Comparison of ENCODE assay signal across 17 cellular contexts in genomic region chr7:4841836-4842235, GRCh38. TPM values are rescaled to one million over a fixed set of nuclear protein-coding genes. Genes with fewer than 3 reads are reported as not detected.
DNase-seq lines count a peak whose midpoint lies in the region; ATAC-seq and TF ChIP-seq lines count a peak whose summit lies in the region.
"Had no signal": no experiment of that assay in that cellular context is flagged by ENCODE, and none has a peak within 500 bp of the region (broad histone marks: within the 10 kb centered on the region; RNA-seq: fewer than 3 reads in every experiment).

No MANE protein-coding gene starts in this region.

- ATAC-seq in heart right ventricle: no peak
- no peak for ATAC-seq in upper lobe of right lung
- no peak for ATAC-seq in stimulated activated naive B cell treated with anti-CD40 and anti-IgM and Interleukin-4, amounts not matched to agents 10 μg/mL and 1 μg/mL and 100 μg/mL, for 72 hours (replicated peaks)

- no peak overlapping the region for H3K4me3 ChIP-seq in heart right ventricle
- no peak overlapping the region for H3K4me3 ChIP-seq in coronary artery
- no peak overlapping the region for H3K4me3 ChIP-seq in neural progenitor cell
- H3K4me3 ChIP-seq in upper lobe of right lung: no peak overlapping the region
- H3K4me3 ChIP-seq: GM23248 had no signal

- H3K4me1 Mint-ChIP-seq in neural progenitor cell: peaks cover 19% of the 10 kb centered on the region
- H3K4me1 Mint-ChIP-seq in activated naive CD4-positive, alpha-beta T cell treated with anti-CD3 and anti-CD28 coated beads, Interleukin-2, amount 10 ng/mL, durations not matched to agents 7 days and 5 days: no peaks in the 10 kb centered on the region
- peaks cover 2 to 8% of the 10 kb centered on the region in 2 donors for H3K4me1 Mint-ChIP-seq in stimulated activated naive B cell treated with anti-CD40 and anti-IgM and Interleukin-4, amounts not matched to agents 10 μg/mL and 1 μg/mL and 100 μg/mL, for 72 hours

- H3K27ac Mint-ChIP-seq in neural progenitor cell: peak overlapping the region; percentile 74
- no peak overlapping the region for H3K27ac Mint-ChIP-seq in activated naive CD4-positive, alpha-beta T cell treated with anti-CD3 and anti-CD28 coated beads, Interleukin-2, amount 10 ng/mL, durations not matched to agents 7 days and 5 days
- H3K27ac Mint-ChIP-seq in stimulated activated naive B cell treated with anti-CD40 and anti-IgM and Interleukin-4, amounts not matched to agents 10 μg/mL and 1 μg/mL and 100 μg/mL, for 72 hours: no peak overlapping the region
- H3K27ac Mint-ChIP-seq: CD4-positive, alpha-beta T cell had no signal

- no peaks in the 10 kb centered on the region for H4K20me1 ChIP-seq in neural progenitor cell (ENCODE audit: low read depth)

- H3K79me2 ChIP-seq in neural progenitor cell (ENCODE audit: low read depth): no peaks in the 10 kb centered on the region

- H3K27me3 ChIP-seq in heart right ventricle (peaks cover 0 to 8% (median 0%) of the 10 kb centered on the region in 7 donors), neural progenitor cell (no peaks in the 10 kb centered on the region), upper lobe of right lung (no peaks in the 10 kb centered on the region)

- H3K4me3 Mint-ChIP-seq in neural progenitor cell: no peak overlapping the region
- H3K4me3 Mint-ChIP-seq in activated naive CD4-positive, alpha-beta T cell treated with anti-CD3 and anti-CD28 coated beads, Interleukin-2, amount 10 ng/mL, durations not matched to agents 7 days and 5 days: no peak overlapping the region
- H3K4me3 Mint-ChIP-seq in stimulated activated naive B cell treated with anti-CD40 and anti-IgM and Interleukin-4, amounts not matched to agents 10 μg/mL and 1 μg/mL and 100 μg/mL, for 72 hours: no peak overlapping the region
- H3K4me3 Mint-ChIP-seq: CD4-positive, alpha-beta T cell had no signal

- no peaks in the 10 kb centered on the region for H3K9me3 ChIP-seq in heart right ventricle
- H3K9me3 ChIP-seq in neural progenitor cell (ENCODE audit: low read depth): no peaks in the 10 kb centered on the region
- no peaks in the 10 kb centered on the region for H3K9me3 ChIP-seq in upper lobe of right lung

- intact Hi-C loops in cardiac septum (cut with DNase I) (no loop called here), heart right ventricle (cut with DNase I) (loop anchor here in 2 of 10 donors (10.0 kb wide), 1 partner anchor 243 kb away; no protein-coding TSS in a partner anchor), upper lobe of right lung (cut with DNase I) (no loop called here)

- peak; percentile 67 for DNase-seq in cardiac septum (ENCODE audit: low spot score)
- DNase-seq in heart right ventricle: no peak
- peak; percentile 43 for DNase-seq in coronary artery (ENCODE audit: low spot score)
- no peak for DNase-seq in neural progenitor cell (ENCODE audit: low spot score)
- no peak for DNase-seq in upper lobe of right lung
- no peak for DNase-seq in activated naive CD4-positive, alpha-beta T cell treated with anti-CD3 and anti-CD28 coated beads, Interleukin-2, amount 10 ng/mL, durations not matched to agents 7 days and 5 days
- DNase-seq in AG08395 (ENCODE audit: low spot score): no peak
- no peak for DNase-seq in stimulated activated naive B cell treated with anti-CD40 and anti-IgM and Interleukin-4, amounts not matched to agents 10 μg/mL and 1 μg/mL and 100 μg/mL, for 72 hours
- DNase-seq: C1 segment of cervical spinal cord; Calu3; CD4-positive, alpha-beta T cell; DMS 273 treated with DMSO at 0.1 percent for 48 hours; H7 had no signal

- H3F3A ChIP-seq in neural progenitor cell (ENCODE audit: low read depth): peaks cover 12% of the 10 kb centered on the region

- no peak overlapping the region for H2AFZ ChIP-seq in neural progenitor cell (replicated peaks)

- CTCF ChIA-PET in activated naive CD4-positive, alpha-beta T cell treated with anti-CD3 and anti-CD28 coated beads, Interleukin-2, amount 10 ng/mL, durations not matched to agents 7 days and 5 days (lab: Charles Lee): interaction anchor here (1.4 kb wide), 1 partner anchor 243 kb away, joined by 3 read pairs; no protein-coding TSS in a partner anchor

- no peaks in the 10 kb centered on the region for H3K9me3 Mint-ChIP-seq in neural progenitor cell
- no peaks in the 10 kb centered on the region for H3K9me3 Mint-ChIP-seq in activated naive CD4-positive, alpha-beta T cell treated with anti-CD3 and anti-CD28 coated beads, Interleukin-2, amount 10 ng/mL, durations not matched to agents 7 days and 5 days
- no peaks in the 10 kb centered on the region for H3K9me3 Mint-ChIP-seq in stimulated activated naive B cell treated with anti-CD40 and anti-IgM and Interleukin-4, amounts not matched to agents 10 μg/mL and 1 μg/mL and 100 μg/mL, for 72 hours
- H3K9me3 Mint-ChIP-seq: CD4-positive, alpha-beta T cell had no signal

- H3K4me2 ChIP-seq in neural progenitor cell: no peak overlapping the region

- H3K27ac ChIP-seq in heart right ventricle (peak overlapping the region in 3 of 10 donors; percentile 31 to 67 (median 60)), coronary artery (peak overlapping the region in 1 of 2 donors; percentile 20), neural progenitor cell (no peak overlapping the region), upper lobe of right lung (peak overlapping the region; percentile 49)
- H3K27ac ChIP-seq: 22Rv1, GM23248 had no signal

- H3K36me3 Mint-ChIP-seq in neural progenitor cell: peaks cover 4% of the 10 kb centered on the region
- no peaks in the 10 kb centered on the region for H3K36me3 Mint-ChIP-seq in activated naive CD4-positive, alpha-beta T cell treated with anti-CD3 and anti-CD28 coated beads, Interleukin-2, amount 10 ng/mL, durations not matched to agents 7 days and 5 days
- no peaks in the 10 kb centered on the region for H3K36me3 Mint-ChIP-seq in stimulated activated naive B cell treated with anti-CD40 and anti-IgM and Interleukin-4, amounts not matched to agents 10 μg/mL and 1 μg/mL and 100 μg/mL, for 72 hours

- H3K27me3 Mint-ChIP-seq in neural progenitor cell (ENCODE audit: insufficient read depth, low read depth): no peaks in the 10 kb centered on the region
- peaks cover 8% of the 10 kb centered on the region for H3K27me3 Mint-ChIP-seq in activated naive CD4-positive, alpha-beta T cell treated with anti-CD3 and anti-CD28 coated beads, Interleukin-2, amount 10 ng/mL, durations not matched to agents 7 days and 5 days
- peaks cover 9 to 22% of the 10 kb centered on the region in 2 donors for H3K27me3 Mint-ChIP-seq in stimulated activated naive B cell treated with anti-CD40 and anti-IgM and Interleukin-4, amounts not matched to agents 10 μg/mL and 1 μg/mL and 100 μg/mL, for 72 hours

- WGBS in heart right ventricle, 2 donors: 92 to 93% methylated on average over 13 of the region's 13 CpGs

- no peak overlapping the region for H3K9ac ChIP-seq in neural progenitor cell
- H3K9ac ChIP-seq: GM23248 had no signal

- H3K4me1 ChIP-seq in heart right ventricle: peaks cover 0 to 44% (median 10%) of the 10 kb centered on the region in 9 donors
- H3K4me1 ChIP-seq in neural progenitor cell: peaks cover 19% of the 10 kb centered on the region
- H3K4me1 ChIP-seq in upper lobe of right lung: peaks cover 6% of the 10 kb centered on the region

- TF ChIP-seq CTCF in heart right ventricle (IDR thresholded peaks at IDR 0.05): no peak
- no peak for TF ChIP-seq CTCF in coronary artery (IDR thresholded peaks at IDR 0.05)
- TF ChIP-seq CTCF in neural progenitor cell (IDR thresholded peaks at IDR 0.05): no peak
- TF ChIP-seq CTCF in upper lobe of right lung (IDR thresholded peaks at IDR 0.05): no peak

- no peaks in the 10 kb centered on the region for H3K36me3 ChIP-seq in heart right ventricle
- H3K36me3 ChIP-seq in neural progenitor cell: no peaks in the 10 kb centered on the region
- H3K36me3 ChIP-seq in upper lobe of right lung: no peaks in the 10 kb centered on the region

RNA-seq across cellular contexts. Expression of gene PAPOLB, which starts 20.0 kb away (rescaled TPM):
- total RNA-seq in cardiac septum (0.05 TPM), heart right ventricle (under 1 TPM in 6 of 10 donors, not detected in 4; 0.10 to 0.21 (median 0.15) TPM), neural progenitor cell (ENCODE audit: low replicate concordance) (0.06 TPM in 1 of 2 replicates, not detected in the other), upper lobe of right lung (0.38 TPM)
- polyA plus RNA-seq in heart right ventricle: under 1 TPM; 0.01 to 0.15 TPM
- total RNA-seq: CD4-positive, alpha-beta T cell; Daoy; HT1080 had no signal
- polyA plus RNA-seq: GM23248 had no signal

RNA-seq across cellular contexts. Expression of gene RADIL, which starts 41.7 kb away (rescaled TPM):
- total RNA-seq in cardiac septum (2.5 TPM), heart right ventricle (1 to 10 TPM; 1.2 to 6.6 (median 3.8) TPM), neural progenitor cell (ENCODE audit: low replicate concordance) (3.1 and 5.8 TPM in 2 replicates), upper lobe of right lung (7.3 TPM)
- 1 to 10 TPM; 2.4 to 5.0 TPM for polyA plus RNA-seq in heart right ventricle
- total RNA-seq: CD4-positive, alpha-beta T cell had no signal

Comparison
In these comparisons a context has a peak if more than half of its experiments do, and no peak if none do; other contexts are left out.
1. DNase-seq: peak in cardiac septum (single experiment) and coronary artery (single experiment); none in heart right ventricle (0 of 2), neural progenitor cell (single experiment), upper lobe of right lung (single experiment), activated naive CD4-positive, alpha-beta T cell treated with anti-CD3 and anti-CD28 coated beads, Interleukin-2, amount 10 ng/mL, durations not matched to agents 7 days and 5 days (single experiment), AG08395 (single experiment) and stimulated activated naive B cell treated with anti-CD40 and anti-IgM and Interleukin-4, amounts not matched to agents 10 μg/mL and 1 μg/mL and 100 μg/mL, for 72 hours (single experiment).